ENCODE assay signal across 8 cellular contexts in genomic region chr2:121810959-121811853, GRCh38. TPM values are rescaled to one million over a fixed set of nuclear protein-coding genes. Genes with fewer than 3 reads are reported as not detected.
A peak's percentile ranks its signal among the peaks of the same experiment; 100 is the strongest.
DNase-seq lines count a peak whose midpoint lies in the region; ATAC-seq, FAIRE-seq and TF ChIP-seq lines count a peak whose summit lies in the region.

No MANE protein-coding gene starts in this region.

- no peak overlapping the region for H4K91ac ChIP-seq in H9 (ENCODE audit: insufficient read length, low read depth, low read length)
- H4K91ac ChIP-seq in H1 (replicated peaks; ENCODE audit: insufficient read length, low read length) = peak overlapping the region; percentile 13

- TF ChIP-seq POLR2A in H1 (IDR thresholded peaks at IDR 0.05; ENCODE audit: control extremely low read depth in 1 of 2, low read depth in 2 of 2, low read length in 2 of 2) = no peak

- no peaks in the 10 kb centered on the region for H3K9me3 Mint-ChIP-seq in activated naive CD4-positive, alpha-beta T cell treated with anti-CD3 and anti-CD28 coated beads, Interleukin-2, amount 10 ng/mL, durations not matched to agents 7 days and 5 days
- peaks cover 8 to 12% of the 10 kb centered on the region in 2 experiments for H3K9me3 Mint-ChIP-seq in H9

- H3K27ac Mint-ChIP-seq in activated naive CD4-positive, alpha-beta T cell treated with anti-CD3 and anti-CD28 coated beads, Interleukin-2, amount 10 ng/mL, durations not matched to agents 7 days and 5 days = no peak overlapping the region
- H3K27ac Mint-ChIP-seq in H9 = peak overlapping the region in 1 of 3 experiments; percentile 19; a peak in 1 of 7 replicates

- POLR2A ChIA-PET in H1 (lab: Charles Lee; ENCODE audit: partially characterized antibody) = no interaction called here

- H3K9me3 ChIP-seq in H9 (ENCODE audit: control insufficient read depth, low read depth, low read length) = no peaks in the 10 kb centered on the region
- no peaks in the 10 kb centered on the region for H3K9me3 ChIP-seq in H1 (ENCODE audit: insufficient read depth in 2 of 2, low read depth in 1 of 2, low read length in 1 of 2)

- H2BK15ac ChIP-seq in H9 (ENCODE audit: low read depth, low read length) (no peak overlapping the region), H1 (ENCODE audit: low read length) (no peak overlapping the region; the same call in 1 of the 2 replicates), mesendoderm (replicated peaks; ENCODE audit: low read depth) (no peak overlapping the region)

- peak; percentile 83 for TF ChIP-seq CTCF in H9 (conservative IDR thresholded peaks at IDR 0.05)
- TF ChIP-seq CTCF in LNCaP clone FGC (IDR thresholded peaks at IDR 0.05; ENCODE audit: control insufficient read depth, extremely low read depth, insufficient read depth) = peak; percentile 64
- peak; percentile 25 to 82 (median 73) for TF ChIP-seq CTCF in H1 (IDR thresholded peaks at IDR 0.05; ENCODE audit: control extremely low read depth in 1 of 3, insufficient read depth in 1 of 3, low read depth in 1 of 3, low read length in 3 of 3)

- no peak for ATAC-seq in GM21381 (IDR thresholded peaks at IDR 0.05; ENCODE audit: unreplicated experiment)

- no peak overlapping the region for H4K8ac ChIP-seq in H9 (replicated peaks; ENCODE audit: insufficient read length, low read depth, low read length)
- no peak overlapping the region for H4K8ac ChIP-seq in H1 (ENCODE audit: extremely low read depth, insufficient read depth, low read length)
- no peak overlapping the region for H4K8ac ChIP-seq in mesendoderm (ENCODE audit: low read depth, low read length)

- H2BK20ac ChIP-seq in H9 (ENCODE audit: low read depth, low read length, poor library complexity, severe bottlenecking) (no peak overlapping the region), H1 (ENCODE audit: low read length) (peak overlapping the region; percentile 4; the same call in 1 of the 2 replicates)

- no peak overlapping the region for H3K9ac ChIP-seq in H9 (ENCODE audit: extremely low read depth, insufficient read length, low read length)
- no peak overlapping the region for H3K9ac ChIP-seq in H1 (replicated peaks in 1 of 4; ENCODE audit: extremely low read depth in 1 of 4, low read depth in 3 of 4, low read length in 3 of 4)
- H3K9ac ChIP-seq in mesendoderm (ENCODE audit: low read length) = no peak overlapping the region

- no peak overlapping the region for H3K4me3 ChIP-seq in LNCaP clone FGC (ENCODE audit: low read depth, low read length)
- no peak overlapping the region for H3K4me3 ChIP-seq in H1 (ENCODE audit: extremely low read depth in 1 of 4, insufficient read depth in 2 of 4, low read depth in 3 of 4, low read length in 4 of 4)
- no peak overlapping the region for H3K4me3 ChIP-seq in mesendoderm (ENCODE audit: low read length)

- H3K23me2 ChIP-seq in H9 (ENCODE audit: insufficient read length, low read depth, low read length, poor library complexity, severe bottlenecking) (no peaks in the 10 kb centered on the region), H1 (ENCODE audit: low read depth, low read length) (no peaks in the 10 kb centered on the region)

- no peak overlapping the region for H2BK12ac ChIP-seq in H9 (ENCODE audit: insufficient read length, low read depth, low read length)
- H2BK12ac ChIP-seq in H1 (ENCODE audit: low read depth, low read length) = peak overlapping the region; percentile 82; the same call in 1 of the 2 replicates

- no peaks in the 10 kb centered on the region for H3K36me3 Mint-ChIP-seq in activated naive CD4-positive, alpha-beta T cell treated with anti-CD3 and anti-CD28 coated beads, Interleukin-2, amount 10 ng/mL, durations not matched to agents 7 days and 5 days
- peaks cover 0 to 16% (median 9%) of the 10 kb centered on the region in 3 experiments; a peak in 4 of 7 replicates for H3K36me3 Mint-ChIP-seq in H9 (ENCODE audit: insufficient read depth in 1 of 3, low read depth in 3 of 3)

- H3K4me2 ChIP-seq in H9 (ENCODE audit: insufficient read depth, insufficient read length, low read length) (no peak overlapping the region), H1 (ENCODE audit: insufficient read depth in 1 of 2, low read depth in 2 of 2, low read length in 2 of 2) (no peak overlapping the region), mesendoderm (ENCODE audit: low read length) (no peak overlapping the region)

- no peak overlapping the region for H3K4ac ChIP-seq in H9 (ENCODE audit: low read depth, low read length)
- no peak overlapping the region for H3K4ac ChIP-seq in H1 (replicated peaks; ENCODE audit: insufficient read length, low read depth, low read length)
- H3K4ac ChIP-seq in mesendoderm (ENCODE audit: low read depth, low read length) = no peak overlapping the region

- WGBS in H9 (ENCODE audit: extremely low coverage, insufficient read length, low lambda C conversion rate) = no CpG with 5 or more reads among the region's 17 CpGs
- 42% methylated on average over 17 of the region's 17 CpGs; no CpG with 5 or more reads in 1 of the 2 experiments for WGBS in H1 (ENCODE audit: extremely low coverage in 1 of 2, insufficient coverage in 1 of 2, insufficient read length in 1 of 2, insufficient replicate concordance in 2 of 2, low coverage in 1 of 2, low lambda C conversion rate in 2 of 2, missing lambda C conversion rate in 1 of 2), 2 experiments
- WGBS in mesendoderm (ENCODE audit: extremely low coverage, insufficient coverage, low lambda C conversion rate) = no CpG with 5 or more reads among the region's 17 CpGs

- H3K4me1 ChIP-seq in H9 (ENCODE audit: insufficient read depth, low read length) (peaks cover 3% of the 10 kb centered on the region; the same call in 1 of the 2 replicates), H1 (replicated peaks in 1 of 4; ENCODE audit: control insufficient read depth in 3 of 4, insufficient read depth in 4 of 4, low read length in 3 of 4) (peaks cover 0 to 5% (median 3%) of the 10 kb centered on the region in 4 experiments; a peak in 3 of 7 replicates), mesendoderm (ENCODE audit: control insufficient read depth, low read depth, low read length) (no peaks in the 10 kb centered on the region)

- peaks cover 13% of the 10 kb centered on the region for H3K27me3 Mint-ChIP-seq in activated naive CD4-positive, alpha-beta T cell treated with anti-CD3 and anti-CD28 coated beads, Interleukin-2, amount 10 ng/mL, durations not matched to agents 7 days and 5 days
- no peaks in the 10 kb centered on the region; the same call in 1 of the 2 replicates for H3K27me3 Mint-ChIP-seq in H9 (ENCODE audit: low read depth)

- H3K14ac ChIP-seq in H9 (ENCODE audit: insufficient read depth, low read length) (no peak overlapping the region), H1 (ENCODE audit: insufficient read length) (no peak overlapping the region)

- H3K27ac ChIP-seq in H9 (ENCODE audit: insufficient read length, low read depth, low read length) (no peak overlapping the region), H1 (ENCODE audit: low read depth, low read length) (no peak overlapping the region), mesendoderm (ENCODE audit: low read depth, low read length) (no peak overlapping the region)

- DNase-seq in activated naive CD4-positive, alpha-beta T cell treated with anti-CD3 and anti-CD28 coated beads, Interleukin-2, amount 10 ng/mL, durations not matched to agents 7 days and 5 days = peak; percentile 24
- DNase-seq in activated naive CD4-positive, alpha-beta T cell treated with anti-CD3 and anti-CD28 coated beads, Interleukin-2, amount 50 U/mL, for 16 hours = no peak
- DNase-seq in H9 (peak; percentile 74), LNCaP clone FGC (ENCODE audit: low read depth) (peak; percentile 23), RKO (ENCODE audit: low spot score) (peak; percentile 63), H1 (ENCODE audit: low read depth in 1 of 2, low spot score in 2 of 2) (peak in 1 of 2 experiments; percentile 62), mesendoderm (peak; percentile 85)

- H3K79me2 ChIP-seq in H9 (ENCODE audit: insufficient read depth, low read length) = no peaks in the 10 kb centered on the region
- H3K79me2 ChIP-seq in H1 (ENCODE audit: control insufficient read depth in 1 of 2, insufficient read depth in 2 of 2, low read length in 2 of 2) = no peaks in the 10 kb centered on the region
- H3K79me2 ChIP-seq in mesendoderm (ENCODE audit: control insufficient read depth, insufficient read depth, low read length) = no peaks in the 10 kb centered on the region

- H3K79me1 ChIP-seq in H9 (ENCODE audit: insufficient read depth, low read depth, low read length, poor library complexity, severe bottlenecking) (no peaks in the 10 kb centered on the region), H1 (ENCODE audit: low read depth, low read length) (no peaks in the 10 kb centered on the region), mesendoderm (ENCODE audit: low read length) (no peaks in the 10 kb centered on the region)

- H3K36me3 ChIP-seq in H1 (ENCODE audit: control insufficient read depth in 2 of 4, insufficient read depth in 4 of 4, low read length in 3 of 4) (no peaks in the 10 kb centered on the region), mesendoderm (ENCODE audit: control insufficient read depth, insufficient read depth, low read length) (no peaks in the 10 kb centered on the region)

- no peaks in the 10 kb centered on the region for H3K4me1 Mint-ChIP-seq in activated naive CD4-positive, alpha-beta T cell treated with anti-CD3 and anti-CD28 coated beads, Interleukin-2, amount 10 ng/mL, durations not matched to agents 7 days and 5 days
- H3K4me1 Mint-ChIP-seq in H9 = peaks cover 43 to 47% of the 10 kb centered on the region in 2 experiments

- H2AK5ac ChIP-seq in H9 (ENCODE audit: insufficient read length, low read length) = no peak overlapping the region
- no peak overlapping the region for H2AK5ac ChIP-seq in H1 (ENCODE audit: low read depth, low read length)
- H2AK5ac ChIP-seq in mesendoderm (ENCODE audit: low read length) = no peak overlapping the region

- no peak overlapping the region for H2AFZ ChIP-seq in H9 (ENCODE audit: low read length)
- peak overlapping the region; percentile 72; the same call in 1 of the 2 replicates for H2AFZ ChIP-seq in H1 (ENCODE audit: low read length)

- no peak overlapping the region for H3T11ph ChIP-seq in H9 (ENCODE audit: low read length)

- no peak overlapping the region for H2BK120ac ChIP-seq in H9 (ENCODE audit: low read depth, low read length, poor library complexity, severe bottlenecking)
- H2BK120ac ChIP-seq in H1 (replicated peaks; ENCODE audit: low read depth, low read length) = no peak overlapping the region
- no peak overlapping the region for H2BK120ac ChIP-seq in mesendoderm (ENCODE audit: low read depth, low read length)

- H3K56ac ChIP-seq in H9 (ENCODE audit: insufficient read length, low read depth, low read length) (no peak overlapping the region), H1 (replicated peaks; ENCODE audit: insufficient read length, low read depth, low read length) (no peak overlapping the region), mesendoderm (ENCODE audit: low read length) (no peak overlapping the region)

- H3K27me3 ChIP-seq in H9 (ENCODE audit: insufficient read depth, low read length) = no peaks in the 10 kb centered on the region
- H3K27me3 ChIP-seq in H1 (replicated peaks in 1 of 4; ENCODE audit: control insufficient read depth in 3 of 4, extremely low read depth in 1 of 4, insufficient read depth in 3 of 4, low read length in 3 of 4) = no peaks in the 10 kb centered on the region
- H3K27me3 ChIP-seq in mesendoderm (ENCODE audit: insufficient read depth, low read length, poor library complexity) = no peaks in the 10 kb centered on the region

- no peaks in the 10 kb centered on the region for H4K20me1 ChIP-seq in H9 (ENCODE audit: control insufficient read depth, insufficient read depth, insufficient read length)
- no peaks in the 10 kb centered on the region for H4K20me1 ChIP-seq in H1 (replicated peaks in 1 of 2; ENCODE audit: control insufficient read depth in 1 of 2, insufficient read depth in 2 of 2, low read length in 2 of 2)

- H3K23ac ChIP-seq in H9 (ENCODE audit: insufficient read length, low read depth, low read length) (no peak overlapping the region), H1 (ENCODE audit: insufficient read length) (no peak overlapping the region), mesendoderm (ENCODE audit: low read length) (no peak overlapping the region)

- H3K4me3 Mint-ChIP-seq in activated naive CD4-positive, alpha-beta T cell treated with anti-CD3 and anti-CD28 coated beads, Interleukin-2, amount 10 ng/mL, durations not matched to agents 7 days and 5 days = no peak overlapping the region
- H3K4me3 Mint-ChIP-seq in H9 = no peak overlapping the region

- H2BK5ac ChIP-seq in H9 (ENCODE audit: insufficient read length, low read length) (no peak overlapping the region), H1 (ENCODE audit: low read depth, low read length) (peak overlapping the region; percentile 9; the same call in 1 of the 2 replicates), mesendoderm (ENCODE audit: low read length) (no peak overlapping the region)

- no peak for TF ChIP-seq EP300 in H1 (IDR thresholded peaks at IDR 0.05; ENCODE audit: borderline replicate concordance in 1 of 2, low read depth in 2 of 2, low read length in 2 of 2)

- TF ChIP-seq RAD21 in H1 (IDR thresholded peaks at IDR 0.05 in 1 of 2, conservative IDR thresholded peaks at IDR 0.05 in 1 of 2; ENCODE audit: low read depth in 2 of 2, low read length in 2 of 2) = peak; percentile 92 to 95

- FAIRE-seq in H1 (lab: Jason Lieb, UNC) = peak; percentile 92

- CTCF ChIA-PET in activated naive CD4-positive, alpha-beta T cell treated with anti-CD3 and anti-CD28 coated beads, Interleukin-2, amount 10 ng/mL, durations not matched to agents 7 days and 5 days (lab: Charles Lee) = interaction anchor here (1.0 to 1.4 kb wide), 3 partner anchors 10 to 98 kb away, joined by 3 to 5 read pairs (median 3); no protein-coding TSS in a partner anchor
- CTCF ChIA-PET in H1 (lab: Charles Lee; ENCODE audit: partially characterized antibody) = interaction anchor here (0.6 to 3.8 kb wide), 43 partner anchors 8 to 498 kb away, joined by 3 to 24 read pairs (median 4); no protein-coding TSS in a partner anchor

- no peak overlapping the region for H3K18ac ChIP-seq in H9 (ENCODE audit: insufficient read length, low read depth, low read length)
- H3K18ac ChIP-seq in H1 (ENCODE audit: extremely low read depth, low read length) = no peak overlapping the region; the same call in 1 of the 2 replicates
- H3K18ac ChIP-seq in mesendoderm (ENCODE audit: low read length) = no peak overlapping the region

- no peak overlapping the region for H4K5ac ChIP-seq in H9 (ENCODE audit: insufficient read length, low read depth, low read length)
- no peak overlapping the region for H4K5ac ChIP-seq in H1 (ENCODE audit: insufficient read length, low read depth, low read length)
- H4K5ac ChIP-seq in mesendoderm (ENCODE audit: low read length) = no peak overlapping the region

RNA-seq across cellular contexts. Expression of gene TSN, which starts 55.8 kb away (rescaled TPM):
- total RNA-seq in H9 (2021) = 96.1 and 102 TPM in 2 replicates
- total RNA-seq in H1 (2021; fragmentation: NEBNext Ultra II Directional; extraction: Animal tissue kit (Norgen Biotek cat#: 25700)) = 96.1 and 96.3 TPM in 2 replicates
- polyA plus RNA-seq in H1 (2011; rRNA removed) = 30.6 and 44.4 TPM in 2 replicates
- 41.2 TPM for polyA plus RNA-seq in H1 (2011; cell fraction: cytosol; rRNA removed)
- 20.6 TPM for polyA plus RNA-seq in H1 (2011; cell fraction: nucleus; rRNA removed)
- polyA plus RNA-seq in H1 (2012, experiment 1 of 2) = 45.5 to 71.2 TPM (median 55.4 TPM) in 4 replicates
- polyA plus RNA-seq in H1 (2012, experiment 2 of 2) = 11.8 TPM
- 45.9 TPM for polyA plus RNA-seq in H1 (2013, experiment 1 of 2)
- polyA plus RNA-seq in H1 (2013, experiment 2 of 2) = 49.5 TPM
- 50.1 and 67.4 TPM in 2 replicates for polyA minus RNA-seq in H1 (2011; rRNA and poly(A)+ RNA removed)
- 44.2 TPM for polyA minus RNA-seq in H1 (2011; cell fraction: cytosol; rRNA and poly(A)+ RNA removed)
- 54.5 TPM for polyA minus RNA-seq in H1 (2011; cell fraction: nucleus; rRNA and poly(A)+ RNA removed)
- 55.0 TPM for polyA plus RNA-seq in mesendoderm (2013, experiment 1 of 2)
- 56.2 TPM for polyA plus RNA-seq in mesendoderm (2013, experiment 2 of 2)
